In genomic region chrX:78139160-78140123, GRCh38 we compare ENCODE assay signal across 8 cellular contexts. TPM values are rescaled to one million over a fixed set of nuclear protein-coding genes. Genes with fewer than 3 reads are reported as not detected.
DNase-seq lines count a peak whose midpoint lies in the region; ATAC-seq and TF ChIP-seq lines count a peak whose summit lies in the region.

Gene TAF9B (minus strand): TSS chrX:78139650. CDS start chrX:78139611, 39 bp downstream.

- no peaks in the 10 kb centered on the region for H3K27me3 ChIP-seq in PC-3 (ENCODE audit: low read length)
- H3K27me3 ChIP-seq in muscle layer of colon (ENCODE audit: control insufficient read depth in 1 of 2, insufficient read depth in 2 of 2, low read length in 2 of 2) = no peaks in the 10 kb centered on the region

- no peaks in the 10 kb centered on the region for H3K9me2 ChIP-seq in PC-3 (replicated peaks; ENCODE audit: low read length)

- no peak for TF ChIP-seq CTCF in PC-3 (conservative IDR thresholded peaks at IDR 0.05; ENCODE audit: low read depth, low read length)

- peak within 1 kb of the TSS; percentile 5; the same call in 1 of the 2 replicates for H3K27ac ChIP-seq in PC-3 (ENCODE audit: low read length)
- H3K27ac ChIP-seq in muscle layer of colon (ENCODE audit: low read depth, low read length) = peak within 1 kb of the TSS; percentile 75

- H3K36me3 ChIP-seq in PC-3 (ENCODE audit: low read depth, low read length) (no peaks in the 10 kb centered on the region), muscle layer of colon (ENCODE audit: insufficient read depth, low read length) (no peaks in the 10 kb centered on the region)

- H3K4me2 ChIP-seq in PC-3 (ENCODE audit: low read length) = peak within 1 kb of the TSS; percentile 91

- intact Hi-C loops in PC-3 (cut with micrococcal nuclease) = loop anchor here (5.0 kb wide), 2 partner anchors 228 to 378 kb away; no protein-coding TSS in a partner anchor

- TSS peak; percentile 78 for BruUV-seq in PC-3 (replicated peaks; lab: Mats Ljungman, UMichigan)

- H3K79me2 ChIP-seq in PC-3 (ENCODE audit: low read length) = no peaks in the 10 kb centered on the region

- H3K4me3 ChIP-seq in PC-3 (ENCODE audit: low read length) = peak within 1 kb of the TSS; percentile 98
- H3K4me3 ChIP-seq in muscle layer of colon (ENCODE audit: low read depth in 1 of 2, low read length in 2 of 2) = peak within 1 kb of the TSS; percentile 50 to 65

- H4K20me1 ChIP-seq in PC-3 (ENCODE audit: low read length) = no peaks in the 10 kb centered on the region

- ATAC-seq in GM21526 (IDR thresholded peaks at IDR 0.05; ENCODE audit: low FRiP score, unreplicated experiment) = peak; percentile 89
- ATAC-seq in PC-3 = peak; percentile 94

- H3K4me1 ChIP-seq in PC-3 (ENCODE audit: insufficient read depth, low read length) (peaks cover 10% of the 10 kb centered on the region), muscle layer of colon (ENCODE audit: insufficient read depth, low read length) (no peaks in the 10 kb centered on the region)

- H3K9ac ChIP-seq in PC-3 (ENCODE audit: low read length) (peak within 1 kb of the TSS; percentile 87), muscle layer of colon (ENCODE audit: low read length) (peak within 1 kb of the TSS; percentile 15)

- H3F3A ChIP-seq in PC-3 (ENCODE audit: low read length, unreplicated experiment) = no peaks in the 10 kb centered on the region

- DNase-seq in DMS 273 (lab: John Stamatoyannopoulos, UW; ENCODE audit: unreplicated experiment) (peak; percentile 95), HuH-7.5 (ENCODE audit: low spot score) (peak; percentile 44), PC-3 (peak; percentile 91), erythroblast (lab: John Stamatoyannopoulos, UW) (peak; percentile 87 to 88)
- DNase-seq in activated T-cell treated with anti-CD3 and anti-CD28 coated beads, Interleukin-2, amount 50 U/mL, for 1 hour = peak; percentile 84
- DNase-seq in stimulated activated CD8-positive, alpha-beta memory T cell treated with anti-CD3 and anti-CD28 coated beads, Interleukin-7, amount 100 ng/mL, for 24 hours (ENCODE audit: low read depth) = peak; percentile 66

- peak; percentile 70 for TF ChIP-seq POLR2A in erythroblast (IDR thresholded peaks at IDR 0.05; ENCODE audit: low read length)

- CTCF ChIA-PET in PC-3 (lab: Charles Lee) = no interaction called here

- POLR2A ChIA-PET in PC-3 (lab: Charles Lee; ENCODE audit: unreplicated experiment) = no interaction called here

- peak within 1 kb of the TSS; percentile 97 for H2AFZ ChIP-seq in PC-3 (ENCODE audit: low read length)

- no peaks in the 10 kb centered on the region for H3K9me3 ChIP-seq in PC-3 (ENCODE audit: low read length)
- no peaks in the 10 kb centered on the region for H3K9me3 ChIP-seq in muscle layer of colon (ENCODE audit: low read length)

RNA-seq across cellular contexts. Expression of gene TAF9B, which starts in this region (rescaled TPM):
- 19.5 and 26.1 TPM in 2 replicates for total RNA-seq in PC-3 (2014; rRNA removed)

Comparison
In these comparisons a context has a peak if more than half of its experiments do, and no peak if none do; other contexts are left out.
1. Peak in every context shown above with its lines: DNase-seq, ATAC-seq, H3K4me3 ChIP-seq and H3K27ac ChIP-seq.
2. DNase-seq: peak in every context shown above with its lines; median percentile 95 in DMS 273; 91 in PC-3; 88 in erythroblast; 84 in activated T-cell treated with anti-CD3 and anti-CD28 coated beads, Interleukin-2, amount 50 U/mL, for 1 hour; 66 in stimulated activated CD8-positive, alpha-beta memory T cell treated with anti-CD3 and anti-CD28 coated beads, Interleukin-7, amount 100 ng/mL, for 24 hours; 44 in HuH-7.5.